Comparison of ENCODE assay signal across 2 cellular contexts in the genomic region with DNA sequence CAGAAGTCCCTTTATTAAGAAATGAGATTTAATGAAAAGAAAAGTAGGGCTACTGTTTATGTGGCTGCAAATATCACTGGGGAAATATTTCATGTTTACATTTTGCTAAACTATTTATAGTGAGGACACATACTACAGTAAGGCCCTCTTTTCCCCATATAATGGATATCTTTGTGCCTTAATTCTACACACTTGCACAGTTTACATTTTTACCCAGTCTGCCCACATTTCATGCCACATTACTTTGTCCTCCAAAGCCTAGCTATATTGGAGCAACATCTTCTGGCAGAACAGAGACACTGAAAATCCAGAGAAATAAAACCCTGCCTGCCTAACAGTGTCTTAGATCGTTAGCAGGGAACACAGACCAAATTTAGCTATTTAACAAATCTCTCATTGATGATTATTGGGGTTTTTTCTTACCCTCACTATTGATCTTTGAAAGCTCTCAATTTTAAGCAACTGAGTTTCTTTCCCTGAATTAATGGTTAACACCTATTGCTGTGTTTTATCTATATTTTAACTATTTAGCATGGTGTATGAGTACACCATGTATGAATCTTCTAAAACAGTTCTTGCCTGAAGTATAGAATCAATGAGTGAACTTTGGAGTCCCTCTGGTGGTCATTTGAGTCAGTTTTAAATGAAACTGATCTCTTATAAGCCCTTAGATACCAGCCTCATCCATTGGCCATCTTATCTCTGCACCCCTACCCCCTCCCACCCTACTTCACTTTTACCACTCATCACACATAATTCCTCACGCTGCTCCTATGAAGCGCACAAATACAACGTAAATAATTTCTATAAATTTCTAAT.
TF ChIP-seq lines count a peak whose summit lies in the region.

No MANE protein-coding gene starts in this region.

TF ChIP-seq in WTC11, 78 proteins besides CTCF, POLR2A, EP300 and RAD21 (continued from another document):
- TF ChIP-seq HMGXB4 (CRISPR knock-in tag; IDR thresholded peaks at IDR 0.05) (no peak), ZNF138 (CRISPR knock-in tag; conservative IDR thresholded peaks at IDR 0.05) (no peak), NFE2L1 (CRISPR knock-in tag; IDR thresholded peaks at IDR 0.05) (no peak), NFATC4 (CRISPR knock-in tag; IDR thresholded peaks at IDR 0.05) (no peak), GABPB1 (CRISPR knock-in tag; IDR thresholded peaks at IDR 0.05) (no peak), ZNF263 (CRISPR knock-in tag; IDR thresholded peaks at IDR 0.05; ENCODE audit: low read depth) (no peak), ZNF671 (CRISPR knock-in tag; IDR thresholded peaks at IDR 0.05) (no peak)
- TF ChIP-seq, protein P1, sequence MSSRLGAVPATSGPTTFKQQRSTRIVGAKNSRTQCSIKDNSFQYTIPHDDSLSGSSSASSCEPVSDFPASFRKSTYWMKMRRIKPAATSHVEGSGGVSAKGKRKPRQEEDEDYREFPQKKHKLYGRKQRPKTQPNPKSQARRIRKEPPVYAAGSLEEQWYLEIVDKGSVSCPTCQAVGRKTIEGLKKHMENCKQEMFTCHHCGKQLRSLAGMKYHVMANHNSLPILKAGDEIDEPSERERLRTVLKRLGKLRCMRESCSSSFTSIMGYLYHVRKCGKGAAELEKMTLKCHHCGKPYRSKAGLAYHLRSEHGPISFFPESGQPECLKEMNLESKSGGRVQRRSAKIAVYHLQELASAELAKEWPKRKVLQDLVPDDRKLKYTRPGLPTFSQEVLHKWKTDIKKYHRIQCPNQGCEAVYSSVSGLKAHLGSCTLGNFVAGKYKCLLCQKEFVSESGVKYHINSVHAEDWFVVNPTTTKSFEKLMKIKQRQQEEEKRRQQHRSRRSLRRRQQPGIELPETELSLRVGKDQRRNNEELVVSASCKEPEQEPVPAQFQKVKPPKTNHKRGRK (CRISPR knock-in tag; IDR thresholded peaks at IDR 0.05; ENCODE audit: borderline replicate concordance): no peak
TF ChIP-seq in WTC11: peak in this region for 0.

TF ChIP-seq in HepG2, 621 proteins besides CTCF, POLR2A, EP300 and RAD21 (continued from another document):
- TF ChIP-seq, protein P2, sequence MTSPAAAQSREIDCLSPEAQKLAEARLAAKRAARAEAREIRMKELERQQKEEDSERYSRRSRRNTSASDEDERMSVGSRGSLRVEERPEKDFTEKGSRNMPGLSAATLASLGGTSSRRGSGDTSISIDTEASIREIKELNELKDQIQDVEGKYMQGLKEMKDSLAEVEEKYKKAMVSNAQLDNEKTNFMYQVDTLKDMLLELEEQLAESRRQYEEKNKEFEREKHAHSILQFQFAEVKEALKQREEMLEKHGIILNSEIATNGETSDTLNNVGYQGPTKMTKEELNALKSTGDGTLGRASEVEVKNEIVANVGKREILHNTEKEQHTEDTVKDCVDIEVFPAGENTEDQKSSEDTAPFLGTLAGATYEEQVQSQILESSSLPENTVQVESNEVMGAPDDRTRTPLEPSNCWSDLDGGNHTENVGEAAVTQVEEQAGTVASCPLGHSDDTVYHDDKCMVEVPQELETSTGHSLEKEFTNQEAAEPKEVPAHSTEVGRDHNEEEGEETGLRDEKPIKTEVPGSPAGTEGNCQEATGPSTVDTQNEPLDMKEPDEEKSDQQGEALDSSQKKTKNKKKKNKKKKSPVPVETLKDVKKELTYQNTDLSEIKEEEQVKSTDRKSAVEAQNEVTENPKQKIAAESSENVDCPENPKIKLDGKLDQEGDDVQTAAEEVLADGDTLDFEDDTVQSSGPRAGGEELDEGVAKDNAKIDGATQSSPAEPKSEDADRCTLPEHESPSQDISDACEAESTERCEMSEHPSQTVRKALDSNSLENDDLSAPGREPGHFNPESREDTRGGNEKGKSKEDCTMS (CRISPR knock-in tag; conservative IDR thresholded peaks at IDR 0.05): no peak
- TF ChIP-seq ATF2 (CRISPR knock-in tag; IDR thresholded peaks at IDR 0.05) (no peak), SMC3 (IDR thresholded peaks at IDR 0.05; ENCODE audit: low read length) (peak; percentile 79), STAG1 (CRISPR knock-in tag; IDR thresholded peaks at IDR 0.05) (peak; percentile 83), ZNF101 (CRISPR knock-in tag; IDR thresholded peaks at IDR 0.05; ENCODE audit: borderline replicate concordance, low read depth) (no peak), SRSF1 (optimal IDR thresholded peaks at IDR 0.05; ENCODE audit: low read depth, low read length) (no peak)
